Comparison of ENCODE assay signal across 8 cellular contexts in the genomic region with DNA sequence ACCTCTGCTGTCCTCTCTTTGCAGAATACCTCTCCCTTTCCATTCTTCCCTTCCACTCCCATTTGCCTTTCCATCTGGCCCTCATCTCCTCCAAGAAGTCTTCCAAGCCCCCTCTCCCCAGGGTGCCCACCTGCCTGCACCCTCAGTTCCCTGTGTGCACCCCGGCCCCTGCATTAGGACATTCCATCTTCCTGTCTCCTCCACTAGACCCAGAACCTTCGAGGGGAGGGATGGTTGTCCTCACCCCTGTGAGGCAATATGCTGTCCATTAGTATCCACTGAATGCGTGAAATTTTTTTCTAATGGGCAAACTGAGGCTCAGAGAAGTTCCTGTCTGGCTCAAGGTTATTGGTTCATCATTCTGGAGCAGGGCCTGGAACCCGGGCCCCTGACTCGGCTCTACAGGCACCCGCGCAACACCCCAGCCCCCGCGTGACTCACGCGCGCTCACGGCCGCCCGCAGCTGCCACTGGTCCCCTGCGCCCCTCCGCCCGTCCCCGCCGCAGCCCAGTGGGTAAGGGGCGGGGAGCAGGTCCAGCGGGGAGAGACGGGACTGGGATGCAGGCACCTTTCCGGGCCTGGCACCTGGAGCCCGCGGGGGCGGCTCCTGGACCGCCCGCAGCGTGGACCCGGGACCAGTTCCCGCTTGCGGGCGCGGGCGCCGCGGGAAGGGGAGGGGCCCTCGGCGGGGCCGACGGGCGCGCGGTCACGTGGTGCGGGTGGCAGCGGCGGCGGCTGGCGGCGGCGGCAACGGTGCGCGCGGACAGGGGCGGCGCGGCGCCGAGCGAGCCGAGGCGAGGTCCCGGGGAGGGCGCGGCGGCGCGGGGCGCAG. TPM values are rescaled to one million over a fixed set of nuclear protein-coding genes. Genes with fewer than 3 reads are reported as not detected.
DNase-seq lines count a peak whose midpoint lies in the region; ATAC-seq and TF ChIP-seq lines count a peak whose summit lies in the region.

No MANE protein-coding gene starts in this region.

- no peak overlapping the region for H3K9ac ChIP-seq in stomach smooth muscle (ENCODE audit: low read length in 2 of 2)

- peak; percentile 50 for ATAC-seq in HG03280 (IDR thresholded peaks at IDR 0.05; ENCODE audit: unreplicated experiment)
- ATAC-seq in memory B cell (ENCODE audit: low read depth) = peak; percentile 73
- ATAC-seq in HG03039 (IDR thresholded peaks at IDR 0.05; ENCODE audit: unreplicated experiment) = no peak

- peaks cover 15% of the 10 kb centered on the region for H3K4me1 Mint-ChIP-seq in memory B cell

- DNase-seq in BE2C (peak; percentile 72), choroid plexus epithelial cell (ENCODE audit: low read depth) (no peak), memory B cell (ENCODE audit: low spot score in 2 of 2) (peak in 1 of 2 donors; percentile 49), dedifferentiated amniotic fluid mesenchymal stem cell (ENCODE audit: extremely low spot score) (no peak)
- peak; percentile 23 for DNase-seq in activated CD4-positive, alpha-beta T cell treated with anti-CD3 and anti-CD28 coated beads for 1 hour

- H3K4me1 ChIP-seq in BE2C = peaks cover 2% of the 10 kb centered on the region; the same call in 1 of the 2 replicates
- H3K4me1 ChIP-seq in stomach smooth muscle (ENCODE audit: control insufficient read depth, insufficient read depth, low read length) = peaks cover 5% of the 10 kb centered on the region

- H3K4me3 Mint-ChIP-seq in memory B cell = peak overlapping the region; percentile 46

- no peaks in the 10 kb centered on the region for H3K9me3 Mint-ChIP-seq in memory B cell

- H3K27me3 ChIP-seq in BE2C (peaks cover 16% of the 10 kb centered on the region), stomach smooth muscle (ENCODE audit: control insufficient read depth in 1 of 2, insufficient read depth in 2 of 2, low read length in 2 of 2) (peaks cover 28 to 37% of the 10 kb centered on the region in 2 donors)

- H3K4me3 ChIP-seq in BE2C (ENCODE audit: low read depth, low read length) (peak overlapping the region; percentile 51), choroid plexus epithelial cell (ENCODE audit: low read depth, low read length) (peak overlapping the region; percentile 29), stomach smooth muscle (ENCODE audit: low read length in 2 of 2) (peak overlapping the region; percentile 40 to 64)

- no peaks in the 10 kb centered on the region for H3K36me3 Mint-ChIP-seq in memory B cell

- H3K27ac Mint-ChIP-seq in memory B cell = no peak overlapping the region

- no peak overlapping the region for H3K27ac ChIP-seq in stomach smooth muscle (ENCODE audit: low read length)

- TF ChIP-seq CTCF in BE2C (IDR thresholded peaks at IDR 0.05; ENCODE audit: low read depth, low read length) (no peak), choroid plexus epithelial cell (conservative IDR thresholded peaks at IDR 0.05; ENCODE audit: low read depth, low read length) (no peak)

- H3K27me3 Mint-ChIP-seq in memory B cell = peaks cover 32% of the 10 kb centered on the region

- H3K36me3 ChIP-seq in BE2C = no peaks in the 10 kb centered on the region
- no peaks in the 10 kb centered on the region for H3K36me3 ChIP-seq in stomach smooth muscle (ENCODE audit: control insufficient read depth in 2 of 2, insufficient read depth in 2 of 2, low read length in 2 of 2)

- no peaks in the 10 kb centered on the region for H3K9me3 ChIP-seq in BE2C
- no peaks in the 10 kb centered on the region for H3K9me3 ChIP-seq in stomach smooth muscle (ENCODE audit: control insufficient read depth in 2 of 2, low read length in 2 of 2)

RNA-seq across cellular contexts. Expression of a gene that starts 7.0 kb away (rescaled TPM):
- polyA plus RNA-seq in BE2C (2012; ENCODE audit: insufficient read depth, insufficient read length, low read depth) = 23.3 TPM

RNA-seq across cellular contexts. Expression of a gene that starts 22.3 kb away (rescaled TPM):
- 8.5 TPM for polyA plus RNA-seq in BE2C (2012; ENCODE audit: insufficient read depth, insufficient read length, low read depth)

RNA-seq across cellular contexts. Expression of a gene that starts 29.3 kb away (rescaled TPM):
- polyA plus RNA-seq in BE2C (2012; ENCODE audit: insufficient read depth, insufficient read length, low read depth) = 43.8 TPM

RNA-seq across cellular contexts. Expression of a gene that starts 49.7 kb away (rescaled TPM):
- polyA plus RNA-seq in BE2C (2012; ENCODE audit: insufficient read depth, insufficient read length, low read depth) = 0.29 TPM

Comparison
In these comparisons a context has a peak if more than half of its experiments do, and no peak if none do; other contexts are left out.
1. DNase-seq: peak in BE2C (single experiment) and activated CD4-positive, alpha-beta T cell treated with anti-CD3 and anti-CD28 coated beads for 1 hour (single experiment); none in choroid plexus epithelial cell (single experiment) and dedifferentiated amniotic fluid mesenchymal stem cell (single experiment).
2. Peak in every context shown above with its lines, with median percentiles within 50 percentile points of each other: H3K4me3 ChIP-seq.